ENCODE assay signal across 8 cellular contexts in the genomic region with DNA sequence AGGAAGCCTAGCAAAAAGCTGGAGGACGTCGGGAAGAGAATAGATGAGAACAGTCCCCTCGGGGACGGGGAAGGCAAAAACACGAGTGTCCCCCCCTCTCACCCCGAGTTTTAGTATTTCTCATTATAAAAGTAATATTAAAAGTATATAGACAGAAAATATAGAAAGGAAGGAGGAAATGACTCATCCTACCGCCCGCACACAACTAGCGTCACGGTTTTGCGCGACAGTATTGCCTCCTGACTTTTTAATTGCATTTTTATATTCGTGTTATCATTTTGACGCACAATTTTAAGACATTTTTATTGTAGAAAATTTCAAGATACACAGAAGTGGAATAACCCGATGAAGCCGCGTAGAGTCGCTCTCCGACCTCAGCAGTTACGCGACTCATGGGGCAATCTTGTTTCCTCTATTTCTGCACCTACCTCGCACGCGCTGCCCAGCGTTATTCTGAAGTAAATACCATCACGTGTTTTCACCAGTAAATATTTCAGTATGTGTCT. TPM values are rescaled to one million over a fixed set of nuclear protein-coding genes. Genes with fewer than 3 reads are reported as not detected.
A peak's percentile ranks its signal among the peaks of the same experiment; 100 is the strongest.
DNase-seq lines count a peak whose midpoint lies in the region; ATAC-seq and TF ChIP-seq lines count a peak whose summit lies in the region.

No MANE protein-coding gene starts in this region.

- H3K4me3 Mint-ChIP-seq in activated naive CD4-positive, alpha-beta T cell treated with anti-CD3 and anti-CD28 coated beads for 36 hours: peak overlapping the region; percentile 99
- H3K4me3 Mint-ChIP-seq in glutamatergic neuron (ENCODE audit: unreplicated experiment): peak overlapping the region; percentile 94

- no peaks in the 10 kb centered on the region for H3K4me1 ChIP-seq in prostate gland (replicated peaks)

- TF ChIP-seq CTCF in glutamatergic neuron (IDR thresholded peaks at IDR 0.05; ENCODE audit: partially characterized antibody, unreplicated experiment) (peak; percentile 4), prostate gland (IDR thresholded peaks at IDR 0.05) (no peak)

- H3K9me3 ChIP-seq in prostate gland: no peaks in the 10 kb centered on the region

- ATAC-seq in HG02642 (IDR thresholded peaks at IDR 0.05; ENCODE audit: poor library complexity, unreplicated experiment) (peak; percentile 28), HG03521 (IDR thresholded peaks at IDR 0.05; ENCODE audit: unreplicated experiment) (no peak)

- peaks cover 19% of the 10 kb centered on the region for H3K36me3 Mint-ChIP-seq in activated naive CD4-positive, alpha-beta T cell treated with anti-CD3 and anti-CD28 coated beads for 36 hours (ENCODE audit: low read depth)
- no peaks in the 10 kb centered on the region for H3K36me3 Mint-ChIP-seq in glutamatergic neuron (ENCODE audit: unreplicated experiment)

- H3K9me3 Mint-ChIP-seq in activated naive CD4-positive, alpha-beta T cell treated with anti-CD3 and anti-CD28 coated beads for 36 hours: no peaks in the 10 kb centered on the region
- H3K9me3 Mint-ChIP-seq in glutamatergic neuron (ENCODE audit: unreplicated experiment): peaks cover 1% of the 10 kb centered on the region

- intact Hi-C loops in activated naive CD4-positive, alpha-beta T cell treated with anti-CD3 and anti-CD28 coated beads for 36 hours (cut with micrococcal nuclease): loop anchor here (1.0 to 5.0 kb wide), 13 partner anchors 7 to 494 kb away; partner anchors contain the start of genes GGA3, GRB2, LLGL2 and MIF4GD
- intact Hi-C loops in prostate gland (cut with DNase I): no loop called here

- H3K4me3 ChIP-seq in prostate gland: peak overlapping the region; percentile 66 to 69

- peak overlapping the region; percentile 84 to 88 for H3K27ac ChIP-seq in prostate gland

- H3K36me3 ChIP-seq in prostate gland: no peaks in the 10 kb centered on the region

- DNase-seq in GM04504 (ENCODE audit: low read depth) (peak; percentile 38), OCI-M1 (lab: John Stamatoyannopoulos, UW) (peak; percentile 91), glutamatergic neuron (no peak), prostate gland (ENCODE audit: low spot score) (peak; percentile 32), NCI-H1436 (lab: John Stamatoyannopoulos, UW) (no peak)
- DNase-seq in activated naive CD4-positive, alpha-beta T cell treated with anti-CD3 and anti-CD28 coated beads for 36 hours: peak; percentile 91

- peak overlapping the region; percentile 100 for H3K27ac Mint-ChIP-seq in activated naive CD4-positive, alpha-beta T cell treated with anti-CD3 and anti-CD28 coated beads for 36 hours
- no peak overlapping the region for H3K27ac Mint-ChIP-seq in glutamatergic neuron (ENCODE audit: unreplicated experiment)

- H3K27me3 Mint-ChIP-seq in activated naive CD4-positive, alpha-beta T cell treated with anti-CD3 and anti-CD28 coated beads for 36 hours (ENCODE audit: low read depth): no peaks in the 10 kb centered on the region
- peaks cover 3% of the 10 kb centered on the region for H3K27me3 Mint-ChIP-seq in glutamatergic neuron (ENCODE audit: unreplicated experiment)

- H3K27me3 ChIP-seq in prostate gland (replicated peaks; ENCODE audit: insufficient read depth): no peaks in the 10 kb centered on the region

- no peak for TF ChIP-seq POLR2A in prostate gland (IDR thresholded peaks at IDR 0.05)

- WGBS in prostate gland: 8% methylated on average over 26 of the region's 26 CpGs

- H3K4me1 Mint-ChIP-seq in activated naive CD4-positive, alpha-beta T cell treated with anti-CD3 and anti-CD28 coated beads for 36 hours (ENCODE audit: low read depth): peaks cover 29% of the 10 kb centered on the region
- peaks cover 2% of the 10 kb centered on the region for H3K4me1 Mint-ChIP-seq in glutamatergic neuron (ENCODE audit: low read depth, unreplicated experiment)

- CTCF ChIA-PET in activated naive CD4-positive, alpha-beta T cell treated with anti-CD3 and anti-CD28 coated beads for 36 hours (lab: Charles Lee): interaction anchor here (0.7 to 3.6 kb wide), 16 partner anchors 12 to 350 kb away, joined by 3 to 29 read pairs (median 4); partner anchors contain the start of genes GRB2, MIF4GD and TSEN54

RNA-seq across cellular contexts. Expression of gene SLC25A19, which starts 0.7 kb away (rescaled TPM):
- 10 to 100 TPM; 47.5 to 48.4 TPM for total RNA-seq in activated naive CD4-positive, alpha-beta T cell treated with anti-CD3 and anti-CD28 coated beads for 36 hours
- 9.3 TPM for total RNA-seq in glutamatergic neuron (ENCODE audit: unreplicated experiment)
- 10 to 100 TPM in 1 of 2 donors, 1 to 10 TPM in 1; 5.2 to 15.2 TPM for total RNA-seq in prostate gland

RNA-seq across cellular contexts. Expression of gene MIF4GD, which starts 18.9 kb away (rescaled TPM):
- 10 to 100 TPM; 43.4 to 45.3 TPM for total RNA-seq in activated naive CD4-positive, alpha-beta T cell treated with anti-CD3 and anti-CD28 coated beads for 36 hours
- total RNA-seq in glutamatergic neuron (ENCODE audit: unreplicated experiment) (12.8 TPM), prostate gland (10 to 100 TPM; 14.1 to 31.4 TPM)

RNA-seq across cellular contexts. Expression of gene MRPS7, which starts 28.2 kb away (rescaled TPM):
- total RNA-seq in activated naive CD4-positive, alpha-beta T cell treated with anti-CD3 and anti-CD28 coated beads for 36 hours: 10 to 100 TPM; 73.3 to 78.3 TPM
- 48.8 TPM for total RNA-seq in glutamatergic neuron (ENCODE audit: unreplicated experiment)
- total RNA-seq in prostate gland: 10 to 100 TPM; 40.8 to 45.3 TPM

RNA-seq across cellular contexts. Expression of gene GGA3, which starts 28.5 kb away (rescaled TPM):
- 10 to 100 TPM; 65.7 to 66.1 TPM for total RNA-seq in activated naive CD4-positive, alpha-beta T cell treated with anti-CD3 and anti-CD28 coated beads for 36 hours
- total RNA-seq in glutamatergic neuron (ENCODE audit: unreplicated experiment) (65.0 TPM), prostate gland (10 to 100 TPM; 18.9 to 43.3 TPM)

Comparison
In these comparisons a context has a peak if more than half of its experiments do, and no peak if none do; other contexts are left out.
1. DNase-seq: peak in GM04504 (single experiment), OCI-M1 (single experiment), activated naive CD4-positive, alpha-beta T cell treated with anti-CD3 and anti-CD28 coated beads for 36 hours (single experiment) and prostate gland (single experiment); none in glutamatergic neuron (single experiment) and NCI-H1436 (single experiment).